In genomic region chr17:43825567-43825966, GRCh38 we compare ENCODE assay signal across 26 cellular contexts. TPM values are rescaled to one million over a fixed set of nuclear protein-coding genes. Genes with fewer than 3 reads are reported as not detected.
"Had no signal": no experiment of that assay in that cellular context is flagged by ENCODE, and none has a peak within 500 bp of the region (broad histone marks: within the 10 kb centered on the region; RNA-seq: fewer than 3 reads in every experiment).

No MANE protein-coding gene starts in this region.

- H3K9me3 ChIP-seq: colonic mucosa, esophagus squamous epithelium, gastroesophageal sphincter, left lung, neutrophil, tibial artery, upper lobe of left lung, vagina had no signal

- H3K27me3 ChIP-seq: colonic mucosa, esophagus squamous epithelium, gastroesophageal sphincter, left lung, tibial artery, upper lobe of left lung, vagina had no signal

- ATAC-seq: gastroesophageal sphincter; left lung; naive thymus-derived CD4-positive, alpha-beta T cell; stimulated activated memory B cell treated with anti-CD40 and anti-IgM and Interleukin-4, amounts not matched to agents 10 μg/mL and 1 μg/mL and 100 μg/mL, for 72 hours had no signal

- DNase-seq: colonic mucosa; dermis blood vessel endothelial cell; esophagus squamous epithelium; foreskin fibroblast; glutamatergic neuron; hippocampal formation; left lung; mesendoderm; naive thymus-derived CD4-positive, alpha-beta T cell; nephron progenitor cell; stimulated activated CD4-positive, alpha-beta T cell treated with anti-CD3 and anti-CD28 coated beads, Interleukin-15, amount 100 ng/mL, for 24 hours; stimulated activated CD4-positive, alpha-beta T cell treated with anti-CD3 and anti-CD28 coated beads, Interleukin-1b, Interleukin-23, amount 100 ng/mL, for 48 hours; stimulated activated CD4-positive, alpha-beta T cell treated with anti-CD3 and anti-CD28 coated beads, Interleukin-4, amount 100 ng/mL, for 24 hours; tibial artery; upper lobe of left lung had no signal

- H3K27ac ChIP-seq: colonic mucosa, gastroesophageal sphincter, left lung, neutrophil, tibial artery, vagina had no signal

- H3K4me3 ChIP-seq: colonic mucosa, esophagus squamous epithelium, gastroesophageal sphincter, left lung, tibial artery, upper lobe of left lung, vagina had no signal

- H3K4me1 ChIP-seq: colonic mucosa, tibial artery had no signal

- H3K36me3 ChIP-seq: colonic mucosa, neutrophil had no signal

RNA-seq across cellular contexts. Expression of gene MPP3, which starts 7.4 kb away (rescaled TPM):
- polyA plus RNA-seq: naive thymus-derived CD4-positive, alpha-beta T cell had no signal

RNA-seq across cellular contexts. Expression of gene CD300LG, which starts 21.4 kb away (rescaled TPM):
- total RNA-seq: cerebellum; epithelial cell of proximal tubule; lung microvascular endothelial cell; mononuclear cell; naive thymus-derived CD4-positive, alpha-beta T cell; osteoblast; pulmonary artery endothelial cell; temporal lobe had no signal
- polyA plus RNA-seq: naive thymus-derived CD4-positive, alpha-beta T cell had no signal

RNA-seq across cellular contexts. Expression of gene CFAP97D1, which starts 45.3 kb away (rescaled TPM):
- total RNA-seq: cerebellum; colonic mucosa; dermis blood vessel endothelial cell; epithelial cell of proximal tubule; left lung; lung microvascular endothelial cell; mononuclear cell; naive thymus-derived CD4-positive, alpha-beta T cell; osteoblast; temporal lobe; vagina had no signal
- polyA plus RNA-seq: naive thymus-derived CD4-positive, alpha-beta T cell had no signal
